Comparison of ENCODE assay signal across 16 cellular contexts in the genomic region with DNA sequence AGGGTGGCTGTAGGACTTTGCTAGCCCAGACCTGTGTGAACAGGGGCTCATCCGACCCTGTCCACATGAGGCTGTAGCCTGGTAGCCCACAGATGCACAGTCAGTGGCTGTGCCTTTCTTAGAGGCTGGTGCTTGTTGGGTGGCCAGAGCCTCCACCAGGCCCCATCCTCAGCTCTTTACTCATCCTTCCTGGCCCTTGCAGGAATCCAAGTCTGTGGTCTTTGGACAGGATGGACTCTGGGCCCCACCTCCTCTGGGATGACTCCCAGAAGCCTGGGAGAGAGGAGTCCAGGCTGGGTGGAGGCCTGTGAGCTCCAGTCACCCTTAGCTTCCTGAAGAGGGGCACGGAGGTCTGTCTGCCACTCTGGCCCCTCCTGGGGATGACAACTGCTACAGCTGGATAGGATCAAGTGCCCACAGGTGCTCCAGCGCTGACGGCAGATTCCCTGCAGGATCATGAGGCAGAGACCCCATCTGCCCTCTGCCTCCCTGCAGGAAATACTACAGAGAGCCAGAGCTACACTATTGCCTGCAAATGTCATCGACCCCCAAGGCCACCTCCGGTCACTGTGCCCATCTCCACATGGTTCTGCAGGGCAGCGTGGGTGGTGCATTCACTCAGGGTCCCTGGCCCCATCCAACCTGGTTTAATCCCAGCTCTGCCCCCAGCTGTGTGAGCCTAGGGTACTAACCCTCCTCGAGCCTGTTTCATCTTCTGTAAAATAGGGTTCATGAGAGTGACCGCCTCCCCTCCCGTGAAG.
A peak's percentile ranks its signal among the peaks of the same experiment; 100 is the strongest.
DNase-seq lines count a peak whose midpoint lies in the region; ATAC-seq and TF ChIP-seq lines count a peak whose summit lies in the region.
"Had no signal": no experiment of that assay in that cellular context is flagged by ENCODE, and none has a peak within 500 bp of the region (broad histone marks: within the 10 kb centered on the region; RNA-seq: fewer than 3 reads in every experiment).

No MANE protein-coding gene starts in this region.

- H3K4me1 ChIP-seq in right atrium auricular region (peaks cover 0 to 15% of the 10 kb centered on the region in 2 donors), testis (no peaks in the 10 kb centered on the region), MM.1S (ENCODE audit: low read length) (no peaks in the 10 kb centered on the region)

- H3K9ac ChIP-seq in MM.1S (ENCODE audit: low read length) = no peak overlapping the region

- H4K20me1 ChIP-seq in MM.1S (ENCODE audit: insufficient read depth, low read length) = no peaks in the 10 kb centered on the region

- H3K79me2 ChIP-seq in MM.1S (ENCODE audit: low read length) = no peaks in the 10 kb centered on the region

- no peaks in the 10 kb centered on the region for H3K36me3 ChIP-seq in right atrium auricular region
- H3K36me3 ChIP-seq in testis (ENCODE audit: low read depth, missing control alignments) = no peaks in the 10 kb centered on the region
- no peaks in the 10 kb centered on the region for H3K36me3 ChIP-seq in MM.1S (replicated peaks; ENCODE audit: insufficient read depth, low read length)

- TF ChIP-seq POLR2A in testis (IDR thresholded peaks at IDR 0.05) = no peak

- no peaks in the 10 kb centered on the region for H3K9me2 ChIP-seq in MM.1S (replicated peaks; ENCODE audit: insufficient read depth, low read length)

- intact Hi-C loops in testis (cut with DNase I; ENCODE audit: low total_unique reads) = no loop called here

- H3K4me2 ChIP-seq in MM.1S (ENCODE audit: low read depth, low read length) = no peak overlapping the region

- H3K27me3 Mint-ChIP-seq in activated CD8-positive, alpha-beta memory T cell treated with anti-CD3 and anti-CD28 coated beads, Interleukin-2, amount 10 ng/mL, durations not matched to agents 7 days and 5 days = no peaks in the 10 kb centered on the region

- H3K4me3 Mint-ChIP-seq in activated CD8-positive, alpha-beta memory T cell treated with anti-CD3 and anti-CD28 coated beads, Interleukin-2, amount 10 ng/mL, durations not matched to agents 7 days and 5 days = no peak overlapping the region
- H3K4me3 Mint-ChIP-seq: activated CD4-positive, alpha-beta T cell treated with anti-CD3 and anti-CD28 coated beads for 36 hours; activated naive CD8-positive, alpha-beta T cell treated with anti-CD3 and anti-CD28 coated beads for 36 hours; naive thymus-derived CD8-positive, alpha-beta T cell had no signal

- DNase-seq in activated CD8-positive, alpha-beta memory T cell treated with anti-CD3 and anti-CD28 coated beads for 24 hours = peak; percentile 54
- DNase-seq in activated CD8-positive, alpha-beta memory T cell treated with anti-CD3 and anti-CD28 coated beads, Interleukin-2, amount 50 U/mL, for 4 hours = no peak
- DNase-seq in activated CD8-positive, alpha-beta memory T cell treated with anti-CD3 and anti-CD28 coated beads, Interleukin-2, amount 10 ng/mL, durations not matched to agents 7 days and 5 days = peak; percentile 32
- peak; percentile 61 for DNase-seq in right atrium auricular region (ENCODE audit: low spot score)
- DNase-seq in testis = peak; percentile 5
- no peak for DNase-seq in MM.1S
- DNase-seq in cortex of kidney (lab: John Stamatoyannopoulos, UW) = no peak
- DNase-seq: activated CD4-positive, alpha-beta T cell treated with anti-CD3 and anti-CD28 coated beads for 36 hours; activated naive CD8-positive, alpha-beta T cell treated with anti-CD3 and anti-CD28 coated beads for 36 hours; effector CD8-positive, alpha-beta T cell; GF-D8; GOT3; NCI-H524 treated with DMSO at 0.1 percent for 48 hours; stimulated activated CD4-positive, alpha-beta T cell treated with anti-CD3 and anti-CD28 coated beads, Interleukin-12 subunit alpha, Interleukin-12 subunit beta, amount 100 ng/mL, for 4 hours had no signal

- peaks cover 4% of the 10 kb centered on the region for H3K4me1 Mint-ChIP-seq in activated CD8-positive, alpha-beta memory T cell treated with anti-CD3 and anti-CD28 coated beads, Interleukin-2, amount 10 ng/mL, durations not matched to agents 7 days and 5 days

- H3K27ac Mint-ChIP-seq in activated CD8-positive, alpha-beta memory T cell treated with anti-CD3 and anti-CD28 coated beads, Interleukin-2, amount 10 ng/mL, durations not matched to agents 7 days and 5 days = no peak overlapping the region
- H3K27ac Mint-ChIP-seq: activated CD4-positive, alpha-beta T cell treated with anti-CD3 and anti-CD28 coated beads for 36 hours; activated naive CD8-positive, alpha-beta T cell treated with anti-CD3 and anti-CD28 coated beads for 36 hours had no signal

- H3K27ac ChIP-seq in right atrium auricular region (peak overlapping the region in 1 of 2 donors; percentile 43), testis (no peak overlapping the region), MM.1S (ENCODE audit: low read length) (no peak overlapping the region)

- H3K27me3 ChIP-seq in right atrium auricular region (no peaks in the 10 kb centered on the region), testis (no peaks in the 10 kb centered on the region), MM.1S (replicated peaks; ENCODE audit: insufficient read depth, low read length) (no peaks in the 10 kb centered on the region)

- H3K9me3 Mint-ChIP-seq in activated CD8-positive, alpha-beta memory T cell treated with anti-CD3 and anti-CD28 coated beads, Interleukin-2, amount 10 ng/mL, durations not matched to agents 7 days and 5 days (ENCODE audit: low read depth) = no peaks in the 10 kb centered on the region
- H3K9me3 Mint-ChIP-seq: activated naive CD8-positive, alpha-beta T cell treated with anti-CD3 and anti-CD28 coated beads for 36 hours; naive thymus-derived CD8-positive, alpha-beta T cell had no signal

- H3K9me3 ChIP-seq in right atrium auricular region (no peaks in the 10 kb centered on the region), testis (no peaks in the 10 kb centered on the region), MM.1S (replicated peaks; ENCODE audit: insufficient read depth, low read length) (no peaks in the 10 kb centered on the region)

- no peaks in the 10 kb centered on the region for H3F3A ChIP-seq in MM.1S (ENCODE audit: insufficient read depth, low read length)

- no peak overlapping the region for H2AFZ ChIP-seq in MM.1S (ENCODE audit: low read length)

- CTCF ChIA-PET in activated CD8-positive, alpha-beta memory T cell treated with anti-CD3 and anti-CD28 coated beads, Interleukin-2, amount 10 ng/mL, durations not matched to agents 7 days and 5 days (lab: Charles Lee) = interaction anchor here (0.6 to 3.1 kb wide), 10 partner anchors 8 to 317 kb away, joined by 3 to 45 read pairs (median 6); no protein-coding TSS in a partner anchor

- TF ChIP-seq CTCF in right atrium auricular region (IDR thresholded peaks at IDR 0.05) (no peak), testis (IDR thresholded peaks at IDR 0.05) (no peak), MM.1S (IDR thresholded peaks at IDR 0.05; ENCODE audit: low read length) (no peak)

- WGBS in testis, 2 donors = 88 to 92% methylated on average over 8 to 10 of the region's 10 CpGs

- no peak for ATAC-seq in activated CD8-positive, alpha-beta memory T cell treated with anti-CD3 and anti-CD28 coated beads, Interleukin-2, amount 10 ng/mL, durations not matched to agents 7 days and 5 days
- ATAC-seq in GM18502 (IDR thresholded peaks at IDR 0.05; ENCODE audit: poor library complexity, unreplicated experiment) = no peak

- no peaks in the 10 kb centered on the region for H3K36me3 Mint-ChIP-seq in activated CD8-positive, alpha-beta memory T cell treated with anti-CD3 and anti-CD28 coated beads, Interleukin-2, amount 10 ng/mL, durations not matched to agents 7 days and 5 days
- H3K36me3 Mint-ChIP-seq: activated naive CD8-positive, alpha-beta T cell treated with anti-CD3 and anti-CD28 coated beads for 36 hours; naive thymus-derived CD8-positive, alpha-beta T cell had no signal

- no peak overlapping the region for H3K4me3 ChIP-seq in right atrium auricular region
- no peak overlapping the region for H3K4me3 ChIP-seq in testis
- H3K4me3 ChIP-seq in MM.1S (ENCODE audit: low read length) = no peak overlapping the region

Comparison
In these comparisons a context has a peak if more than half of its experiments do, and no peak if none do; other contexts are left out.
1. DNase-seq: peak in activated CD8-positive, alpha-beta memory T cell treated with anti-CD3 and anti-CD28 coated beads for 24 hours (single experiment), activated CD8-positive, alpha-beta memory T cell treated with anti-CD3 and anti-CD28 coated beads, Interleukin-2, amount 10 ng/mL, durations not matched to agents 7 days and 5 days (single experiment), right atrium auricular region (single experiment) and testis (single experiment); none in activated CD8-positive, alpha-beta memory T cell treated with anti-CD3 and anti-CD28 coated beads, Interleukin-2, amount 50 U/mL, for 4 hours (single experiment), MM.1S (single experiment) and cortex of kidney (single experiment).